Comparison of ENCODE assay signal across 15 cellular contexts in genomic region chr13:113531041-113531873, GRCh38. TPM values are rescaled to one million over a fixed set of nuclear protein-coding genes. Genes with fewer than 3 reads are reported as not detected.
DNase-seq lines count a peak whose midpoint lies in the region; FAIRE-seq and TF ChIP-seq lines count a peak whose summit lies in the region.
"Had no signal": no experiment of that assay in that cellular context is flagged by ENCODE, and none has a peak within 500 bp of the region (broad histone marks: within the 10 kb centered on the region; RNA-seq: fewer than 3 reads in every experiment).

No MANE protein-coding gene starts in this region.

- H3K27me3 ChIP-seq in Caco-2 (replicated peaks; ENCODE audit: control insufficient read depth, insufficient read depth, low read length) (no peaks in the 10 kb centered on the region), SJSA1 (replicated peaks) (no peaks in the 10 kb centered on the region), brain microvascular endothelial cell (replicated peaks) (no peaks in the 10 kb centered on the region)

- H3K36me3 Mint-ChIP-seq in Caco-2 (ENCODE audit: insufficient read depth, unreplicated experiment) (peaks cover 57% of the 10 kb centered on the region), progenitor cell of endocrine pancreas (ENCODE audit: insufficient read depth) (peaks cover 21% of the 10 kb centered on the region), type B pancreatic cell (peaks cover 25% of the 10 kb centered on the region), immature natural killer cell (peaks cover 24 to 42% (median 24%) of the 10 kb centered on the region in 3 donors)
- H3K36me3 Mint-ChIP-seq in activated T-helper 1 cell treated with anti-CD3 and anti-CD28 coated beads, Interleukin-12 subunit alpha, Interleukin-12 subunit beta, Interleukin-2, Interleukin-4 antibody, amounts not matched to agents 30 ng/mL and 10 ng/mL and 1 ng/mL, durations not matched to agents 14 hours and 24 hours and 36 hours (ENCODE audit: low read depth), result peaks cover 2% of the 10 kb centered on the region

- BruUV-seq in Caco-2 (replicated peaks; lab: Mats Ljungman, UMichigan), result no TSS peak

- H3K4me3 Mint-ChIP-seq in Caco-2 (ENCODE audit: unreplicated experiment), result peak overlapping the region; percentile 46
- no peak overlapping the region for H3K4me3 Mint-ChIP-seq in progenitor cell of endocrine pancreas (ENCODE audit: low read depth)
- H3K4me3 Mint-ChIP-seq in activated T-helper 1 cell treated with anti-CD3 and anti-CD28 coated beads, Interleukin-12 subunit alpha, Interleukin-12 subunit beta, Interleukin-2, Interleukin-4 antibody, amounts not matched to agents 30 ng/mL and 10 ng/mL and 1 ng/mL, durations not matched to agents 14 hours and 24 hours and 36 hours, result no peak overlapping the region
- no peak overlapping the region for H3K4me3 Mint-ChIP-seq in type B pancreatic cell
- no peak overlapping the region for H3K4me3 Mint-ChIP-seq in immature natural killer cell
- H3K4me3 Mint-ChIP-seq: CD14-positive monocyte had no signal

- no peak overlapping the region for H3K9ac ChIP-seq in kidney (ENCODE audit: low read length in 2 of 2)

- H3K27ac ChIP-seq in SJSA1 (0 out of 2 replicates have a peak overlapping the region, but pooled peaks have one; percentile 8), kidney (ENCODE audit: low read depth in 2 of 2, low read length in 2 of 2) (no peak overlapping the region), brain microvascular endothelial cell (no peak overlapping the region)

- peaks cover 3% of the 10 kb centered on the region; the same call in 1 of the 2 replicates for H3K36me3 ChIP-seq in Caco-2 (ENCODE audit: control insufficient read depth, insufficient read depth, low read length)
- peaks cover 39% of the 10 kb centered on the region for H3K36me3 ChIP-seq in SJSA1
- H3K36me3 ChIP-seq in kidney (ENCODE audit: control insufficient read depth in 1 of 2, insufficient read depth in 2 of 2, low read length in 2 of 2), result peaks cover 4 to 9% of the 10 kb centered on the region in 2 donors
- peaks cover 38% of the 10 kb centered on the region for H3K36me3 ChIP-seq in brain microvascular endothelial cell (replicated peaks)

- peaks cover 24% of the 10 kb centered on the region for H3K4me1 ChIP-seq in Caco-2
- peaks cover 58% of the 10 kb centered on the region for H3K4me1 ChIP-seq in SJSA1 (replicated peaks)
- no peaks in the 10 kb centered on the region for H3K4me1 ChIP-seq in kidney (ENCODE audit: control insufficient read depth in 1 of 2, insufficient read depth in 1 of 2, low read depth in 1 of 2, low read length in 2 of 2)

- peak in 1 of 2 experiments; percentile 26 for DNase-seq in Caco-2
- no peak for DNase-seq in SJSA1 (ENCODE audit: low read depth in 1 of 2, low spot score in 2 of 2)
- peak; percentile 45 for DNase-seq in kidney
- no peak for DNase-seq in progenitor cell of endocrine pancreas (ENCODE audit: low spot score, unreplicated experiment)
- DNase-seq in activated T-helper 1 cell treated with anti-CD3 and anti-CD28 coated beads, Interleukin-12 subunit alpha, Interleukin-12 subunit beta, Interleukin-2, Interleukin-4 antibody, amounts not matched to agents 30 ng/mL and 10 ng/mL and 1 ng/mL, durations not matched to agents 14 hours and 24 hours and 36 hours (ENCODE audit: low spot score), result no peak
- no peak for DNase-seq in type B pancreatic cell (ENCODE audit: extremely low spot score, unreplicated experiment)
- no peak for DNase-seq in brain microvascular endothelial cell
- no peak for DNase-seq in immature natural killer cell
- DNase-seq: COR-L47, Kasumi-1, NCI-H1417, NCI-H1930, NCI-H2171 treated with DMSO at 0.1 percent for 48 hours had no signal

- TF ChIP-seq CTCF in Caco-2 (IDR thresholded peaks at IDR 0.05; ENCODE audit: insufficient read depth in 1 of 2, low read depth in 1 of 2, low read length in 1 of 2, severe bottlenecking in 1 of 2, unreplicated experiment in 1 of 2) (no peak), kidney (IDR thresholded peaks at IDR 0.05; ENCODE audit: borderline replicate concordance, extremely low read depth, insufficient read depth) (no peak), progenitor cell of endocrine pancreas (IDR thresholded peaks at IDR 0.05; ENCODE audit: unreplicated experiment) (no peak), type B pancreatic cell (conservative IDR thresholded peaks at IDR 0.05) (no peak), brain microvascular endothelial cell (IDR thresholded peaks at IDR 0.05; ENCODE audit: low read depth, low read length, missing control alignments) (no peak)

- H3K27ac Mint-ChIP-seq in Caco-2 (ENCODE audit: unreplicated experiment), result peak overlapping the region; percentile 98
- H3K27ac Mint-ChIP-seq in progenitor cell of endocrine pancreas, result peak overlapping the region; percentile 62
- H3K27ac Mint-ChIP-seq in activated T-helper 1 cell treated with anti-CD3 and anti-CD28 coated beads, Interleukin-12 subunit alpha, Interleukin-12 subunit beta, Interleukin-2, Interleukin-4 antibody, amounts not matched to agents 30 ng/mL and 10 ng/mL and 1 ng/mL, durations not matched to agents 14 hours and 24 hours and 36 hours, result no peak overlapping the region
- H3K27ac Mint-ChIP-seq in type B pancreatic cell, result no peak overlapping the region
- no peak overlapping the region for H3K27ac Mint-ChIP-seq in immature natural killer cell

- no peaks in the 10 kb centered on the region for H3K27me3 Mint-ChIP-seq in Caco-2 (ENCODE audit: insufficient read depth, unreplicated experiment)
- no peaks in the 10 kb centered on the region for H3K27me3 Mint-ChIP-seq in progenitor cell of endocrine pancreas
- no peaks in the 10 kb centered on the region for H3K27me3 Mint-ChIP-seq in activated T-helper 1 cell treated with anti-CD3 and anti-CD28 coated beads, Interleukin-12 subunit alpha, Interleukin-12 subunit beta, Interleukin-2, Interleukin-4 antibody, amounts not matched to agents 30 ng/mL and 10 ng/mL and 1 ng/mL, durations not matched to agents 14 hours and 24 hours and 36 hours (ENCODE audit: insufficient read depth)
- H3K27me3 Mint-ChIP-seq in type B pancreatic cell, result no peaks in the 10 kb centered on the region
- H3K27me3 Mint-ChIP-seq in immature natural killer cell (ENCODE audit: low read depth in 3 of 3), result peaks cover 0 to 3% (median 0%) of the 10 kb centered on the region in 3 donors

- in situ Hi-C loops in brain microvascular endothelial cell (cut with HindIII; ENCODE audit: low pct_ligation_motif_present, low sequenced_read_pairs), result no loop called here

- FAIRE-seq in kidney (lab: Jason Lieb, UNC), result no peak
- FAIRE-seq: GM12878 had no signal

- H3K4me3 ChIP-seq in Caco-2 (ENCODE audit: low read depth, low read length) (no peak overlapping the region), SJSA1 (no peak overlapping the region), kidney (ENCODE audit: low read length in 2 of 2) (no peak overlapping the region), brain microvascular endothelial cell (ENCODE audit: low read depth, low read length) (no peak overlapping the region)
- H3K4me3 ChIP-seq: GM12878 had no signal

- H3K9me3 ChIP-seq in Caco-2 (no peaks in the 10 kb centered on the region), SJSA1 (replicated peaks) (no peaks in the 10 kb centered on the region), kidney (ENCODE audit: control insufficient read depth in 1 of 2, low read length in 2 of 2) (no peaks in the 10 kb centered on the region)

- H3K4me1 Mint-ChIP-seq in Caco-2 (ENCODE audit: low read depth, unreplicated experiment) (peaks cover 30% of the 10 kb centered on the region), progenitor cell of endocrine pancreas (ENCODE audit: low read depth) (no peaks in the 10 kb centered on the region), type B pancreatic cell (ENCODE audit: unreplicated experiment) (peaks cover 7% of the 10 kb centered on the region), immature natural killer cell (no peaks in the 10 kb centered on the region)
- no peaks in the 10 kb centered on the region for H3K4me1 Mint-ChIP-seq in activated T-helper 1 cell treated with anti-CD3 and anti-CD28 coated beads, Interleukin-12 subunit alpha, Interleukin-12 subunit beta, Interleukin-2, Interleukin-4 antibody, amounts not matched to agents 30 ng/mL and 10 ng/mL and 1 ng/mL, durations not matched to agents 14 hours and 24 hours and 36 hours (ENCODE audit: low read depth)

- H3K9me3 Mint-ChIP-seq in Caco-2 (ENCODE audit: unreplicated experiment) (no peaks in the 10 kb centered on the region), progenitor cell of endocrine pancreas (ENCODE audit: low read depth) (no peaks in the 10 kb centered on the region), type B pancreatic cell (no peaks in the 10 kb centered on the region), immature natural killer cell (no peaks in the 10 kb centered on the region)
- no peaks in the 10 kb centered on the region for H3K9me3 Mint-ChIP-seq in activated T-helper 1 cell treated with anti-CD3 and anti-CD28 coated beads, Interleukin-12 subunit alpha, Interleukin-12 subunit beta, Interleukin-2, Interleukin-4 antibody, amounts not matched to agents 30 ng/mL and 10 ng/mL and 1 ng/mL, durations not matched to agents 14 hours and 24 hours and 36 hours

- POLR2A ChIA-PET in Caco-2 (lab: Charles Lee), result no interaction called here

- CTCF ChIA-PET in Caco-2 (lab: Charles Lee), result interaction anchor here (1.0 to 1.6 kb wide), 3 partner anchors 14 to 33 kb away, joined by 3 to 14 read pairs (median 3); no protein-coding TSS in a partner anchor

- intact Hi-C loops in Caco-2 (cut with micrococcal nuclease; ENCODE audit: unreplicated experiment) (no loop called here), kidney (cut with DNase I) (no loop called here)
- intact Hi-C loops in activated T-helper 1 cell treated with anti-CD3 and anti-CD28 coated beads, Interleukin-12 subunit alpha, Interleukin-12 subunit beta, Interleukin-2, Interleukin-4 antibody, amounts not matched to agents 30 ng/mL and 10 ng/mL and 1 ng/mL, durations not matched to agents 14 hours and 24 hours and 36 hours (cut with micrococcal nuclease), result no loop called here

RNA-seq across cellular contexts. Expression of gene DCUN1D2, which starts 40.7 kb away (rescaled TPM):
- total RNA-seq in Caco-2 (2022) (59.4 and 59.9 TPM in 2 replicates), kidney (19.5 TPM), progenitor cell of endocrine pancreas (44.9 and 51.2 TPM in 2 replicates), type B pancreatic cell (ENCODE audit: low replicate concordance) (17.2 and 29.2 TPM in 2 replicates)
- total RNA-seq in SJSA1 (2014; rRNA removed; shearing (Covaris generic)), result 10.7 and 17.8 TPM in 2 replicates
- polyA plus RNA-seq in kidney (ENCODE audit: insufficient read depth, low read depth, low replicate concordance) (7.6 TPM), immature natural killer cell (10 to 100 TPM in 1 of 3 donors, 1 to 10 TPM in 2; 7.4 to 23.0 (median 7.6) TPM)
- total RNA-seq in activated T-helper 1 cell treated with anti-CD3 and anti-CD28 coated beads, Interleukin-12 subunit alpha, Interleukin-12 subunit beta, Interleukin-2, Interleukin-4 antibody, amounts not matched to agents 30 ng/mL and 10 ng/mL and 1 ng/mL, durations not matched to agents 14 hours and 24 hours and 36 hours, result 28.7 and 31.2 TPM in 2 replicates

RNA-seq across cellular contexts. Expression of gene TFDP1, which starts 53.3 kb away (rescaled TPM):
- total RNA-seq in Caco-2 (2022), result 136 and 140 TPM in 2 replicates
- 397 and 423 TPM in 2 replicates for total RNA-seq in SJSA1 (2014; rRNA removed; shearing (Covaris generic))
- total RNA-seq in kidney, result 46.9 TPM
- 33.8 TPM for polyA plus RNA-seq in kidney (ENCODE audit: insufficient read depth, low read depth, low replicate concordance)
- total RNA-seq in progenitor cell of endocrine pancreas, result 58.2 and 63.9 TPM in 2 replicates
- 171 and 173 TPM in 2 replicates for total RNA-seq in activated T-helper 1 cell treated with anti-CD3 and anti-CD28 coated beads, Interleukin-12 subunit alpha, Interleukin-12 subunit beta, Interleukin-2, Interleukin-4 antibody, amounts not matched to agents 30 ng/mL and 10 ng/mL and 1 ng/mL, durations not matched to agents 14 hours and 24 hours and 36 hours
- 78.4 and 78.8 TPM in 2 replicates for total RNA-seq in type B pancreatic cell (ENCODE audit: low replicate concordance)
- 10 to 100 TPM; 25.2 to 39.3 (median 33.7) TPM for polyA plus RNA-seq in immature natural killer cell

Comparison
In these comparisons a context has a peak if more than half of its experiments do, and no peak if none do; other contexts are left out.
1. H3K27ac Mint-ChIP-seq: peak in Caco-2 (single experiment) and progenitor cell of endocrine pancreas (single experiment); none in activated T-helper 1 cell treated with anti-CD3 and anti-CD28 coated beads, Interleukin-12 subunit alpha, Interleukin-12 subunit beta, Interleukin-2, Interleukin-4 antibody, amounts not matched to agents 30 ng/mL and 10 ng/mL and 1 ng/mL, durations not matched to agents 14 hours and 24 hours and 36 hours (single experiment), type B pancreatic cell (single experiment) and immature natural killer cell (0 of 6).